ENCODE assay signal across 8 cellular contexts in genomic region chr7:92461027-92462003, GRCh38. TPM values are rescaled to one million over a fixed set of nuclear protein-coding genes. Genes with fewer than 3 reads are reported as not detected.
DNase-seq lines count a peak whose midpoint lies in the region; ATAC-seq, FAIRE-seq and TF ChIP-seq lines count a peak whose summit lies in the region.

No MANE protein-coding gene starts in this region.

- no peaks in the 10 kb centered on the region for H3K4me1 ChIP-seq in CD4-positive, CD25-positive, alpha-beta regulatory T cell (ENCODE audit: control insufficient read depth, insufficient read depth, low read length, poor library complexity, severe bottlenecking)
- peaks cover 13% of the 10 kb centered on the region for H3K4me1 ChIP-seq in keratinocyte (ENCODE audit: control insufficient read depth, extremely low read depth, insufficient read depth, low read length)

- no peak overlapping the region for H3K27ac Mint-ChIP-seq in CD4-positive, CD25-positive, alpha-beta regulatory T cell
- no peak overlapping the region for H3K27ac Mint-ChIP-seq in activated naive CD8-positive, alpha-beta T cell treated with anti-CD3 and anti-CD28 coated beads for 36 hours
- H3K27ac Mint-ChIP-seq in stimulated activated naive B cell treated with anti-CD40 and anti-IgM and Interleukin-4, amounts not matched to agents 10 μg/mL and 1 μg/mL and 100 μg/mL, for 72 hours: no peak overlapping the region

- no peak for FAIRE-seq in keratinocyte (lab: Jason Lieb, UNC)

- H3K27ac ChIP-seq in CD4-positive, CD25-positive, alpha-beta regulatory T cell (ENCODE audit: insufficient read depth, low read length, poor library complexity, severe bottlenecking): no peak overlapping the region
- H3K27ac ChIP-seq in keratinocyte (ENCODE audit: control insufficient read depth, insufficient read depth, low read length): no peak overlapping the region

- peak overlapping the region; percentile 79 for H2AFZ ChIP-seq in keratinocyte (ENCODE audit: control insufficient read depth, low read length)

- dilution Hi-C loops in keratinocyte (cut with MboI; ENCODE audit: extremely low pct_ligation_motif_present, low sequenced_read_pairs): no loop called here

- peak in 2 of 3 donors; percentile 30 to 58 for DNase-seq in CD4-positive, CD25-positive, alpha-beta regulatory T cell
- DNase-seq in NCI-H526 treated with DMSO at 0.1 percent for 48 hours (lab: John Stamatoyannopoulos, UW) (peak; percentile 50), keratinocyte (ENCODE audit: low read depth, low spot score) (no peak), dedifferentiated amniotic fluid mesenchymal stem cell (ENCODE audit: extremely low spot score) (no peak)
- peak; percentile 22 for DNase-seq in activated naive CD8-positive, alpha-beta T cell treated with anti-CD3 and anti-CD28 coated beads for 36 hours
- DNase-seq in stimulated activated naive B cell treated with anti-CD40 and anti-IgM and Interleukin-4, amounts not matched to agents 10 μg/mL and 1 μg/mL and 100 μg/mL, for 72 hours: no peak

- H3K9ac ChIP-seq in keratinocyte (ENCODE audit: control insufficient read depth, extremely low read depth, insufficient read depth, low read length): no peak overlapping the region

- no peaks in the 10 kb centered on the region for H3K79me2 ChIP-seq in keratinocyte (ENCODE audit: control insufficient read depth, insufficient read depth, low read length)

- ATAC-seq in CD4-positive, CD25-positive, alpha-beta regulatory T cell (ENCODE audit: low read depth in 2 of 2): peak in 1 of 2 donors; percentile 42
- ATAC-seq in GM18519 (IDR thresholded peaks at IDR 0.05; ENCODE audit: low FRiP score, unreplicated experiment) (peak; percentile 84), HG03175 (IDR thresholded peaks at IDR 0.05; ENCODE audit: unreplicated experiment) (peak; percentile 72)
- ATAC-seq in stimulated activated naive B cell treated with anti-CD40 and anti-IgM and Interleukin-4, amounts not matched to agents 10 μg/mL and 1 μg/mL and 100 μg/mL, for 72 hours (replicated peaks): peak; percentile 66 to 74

- no peaks in the 10 kb centered on the region for H4K20me1 ChIP-seq in keratinocyte (ENCODE audit: control insufficient read depth, extremely low read depth, insufficient read depth, low read length)

- peaks cover 9% of the 10 kb centered on the region for H3K36me3 Mint-ChIP-seq in CD4-positive, CD25-positive, alpha-beta regulatory T cell
- peaks cover 5% of the 10 kb centered on the region for H3K36me3 Mint-ChIP-seq in activated naive CD8-positive, alpha-beta T cell treated with anti-CD3 and anti-CD28 coated beads for 36 hours
- H3K36me3 Mint-ChIP-seq in stimulated activated naive B cell treated with anti-CD40 and anti-IgM and Interleukin-4, amounts not matched to agents 10 μg/mL and 1 μg/mL and 100 μg/mL, for 72 hours: peaks cover 12 to 21% of the 10 kb centered on the region in 2 donors

- no peak overlapping the region for H3K4me3 ChIP-seq in CD4-positive, CD25-positive, alpha-beta regulatory T cell (ENCODE audit: low read depth, low read length)
- no peak overlapping the region for H3K4me3 ChIP-seq in keratinocyte (ENCODE audit: control insufficient read depth in 2 of 3, extremely low read depth in 1 of 3, insufficient read depth in 2 of 3, low read depth in 1 of 3, low read length in 3 of 3)

- no peaks in the 10 kb centered on the region for H3K27me3 ChIP-seq in CD4-positive, CD25-positive, alpha-beta regulatory T cell (ENCODE audit: control insufficient read depth, insufficient read depth, low read length)
- H3K27me3 ChIP-seq in keratinocyte (ENCODE audit: control insufficient read depth, extremely low read depth, insufficient read depth, low read length): no peaks in the 10 kb centered on the region

- TF ChIP-seq CTCF in keratinocyte (optimal IDR thresholded peaks at IDR 0.05 in 1 of 3, IDR thresholded peaks at IDR 0.05 in 1 of 3, conservative IDR thresholded peaks at IDR 0.05 in 1 of 3; ENCODE audit: extremely low read depth in 1 of 3, insufficient read depth in 2 of 3, low read length in 3 of 3): peak; percentile 64 to 73 (median 73)

- H3K9me1 ChIP-seq in keratinocyte (ENCODE audit: control insufficient read depth, extremely low read depth, insufficient read depth, low read length): no peaks in the 10 kb centered on the region

- H3K4me1 Mint-ChIP-seq in CD4-positive, CD25-positive, alpha-beta regulatory T cell: peaks cover 0 to 2% (median under 1%) of the 10 kb centered on the region in 4 donors
- peaks cover 2% of the 10 kb centered on the region for H3K4me1 Mint-ChIP-seq in activated naive CD8-positive, alpha-beta T cell treated with anti-CD3 and anti-CD28 coated beads for 36 hours
- H3K4me1 Mint-ChIP-seq in stimulated activated naive B cell treated with anti-CD40 and anti-IgM and Interleukin-4, amounts not matched to agents 10 μg/mL and 1 μg/mL and 100 μg/mL, for 72 hours: no peaks in the 10 kb centered on the region

- no peak overlapping the region for H3K4me2 ChIP-seq in keratinocyte (ENCODE audit: control insufficient read depth, extremely low read depth, insufficient read depth, low read depth, low read length)

- peaks cover 3% of the 10 kb centered on the region for H3K36me3 ChIP-seq in CD4-positive, CD25-positive, alpha-beta regulatory T cell (ENCODE audit: control insufficient read depth, insufficient read depth, low read length)
- peaks cover 0 to 5% of the 10 kb centered on the region in 2 experiments for H3K36me3 ChIP-seq in keratinocyte (ENCODE audit: control insufficient read depth in 2 of 2, extremely low read depth in 1 of 2, insufficient read depth in 2 of 2, low read length in 2 of 2)

- H3K4me3 Mint-ChIP-seq in CD4-positive, CD25-positive, alpha-beta regulatory T cell: no peak overlapping the region
- H3K4me3 Mint-ChIP-seq in activated naive CD8-positive, alpha-beta T cell treated with anti-CD3 and anti-CD28 coated beads for 36 hours: no peak overlapping the region
- H3K4me3 Mint-ChIP-seq in stimulated activated naive B cell treated with anti-CD40 and anti-IgM and Interleukin-4, amounts not matched to agents 10 μg/mL and 1 μg/mL and 100 μg/mL, for 72 hours: no peak overlapping the region

- no peaks in the 10 kb centered on the region for H3K27me3 Mint-ChIP-seq in CD4-positive, CD25-positive, alpha-beta regulatory T cell
- H3K27me3 Mint-ChIP-seq in activated naive CD8-positive, alpha-beta T cell treated with anti-CD3 and anti-CD28 coated beads for 36 hours: no peaks in the 10 kb centered on the region
- no peaks in the 10 kb centered on the region for H3K27me3 Mint-ChIP-seq in stimulated activated naive B cell treated with anti-CD40 and anti-IgM and Interleukin-4, amounts not matched to agents 10 μg/mL and 1 μg/mL and 100 μg/mL, for 72 hours

- no peaks in the 10 kb centered on the region for H3K9me3 ChIP-seq in CD4-positive, CD25-positive, alpha-beta regulatory T cell (ENCODE audit: control insufficient read depth in 2 of 2, low read length in 2 of 2)
- no peaks in the 10 kb centered on the region for H3K9me3 ChIP-seq in keratinocyte (ENCODE audit: control insufficient read depth, low read depth, low read length)

- H3K9me3 Mint-ChIP-seq in CD4-positive, CD25-positive, alpha-beta regulatory T cell: no peaks in the 10 kb centered on the region
- H3K9me3 Mint-ChIP-seq in activated naive CD8-positive, alpha-beta T cell treated with anti-CD3 and anti-CD28 coated beads for 36 hours: no peaks in the 10 kb centered on the region
- H3K9me3 Mint-ChIP-seq in stimulated activated naive B cell treated with anti-CD40 and anti-IgM and Interleukin-4, amounts not matched to agents 10 μg/mL and 1 μg/mL and 100 μg/mL, for 72 hours: no peaks in the 10 kb centered on the region

RNA-seq across cellular contexts. Expression of gene GATAD1, which starts 14.0 kb away (rescaled TPM):
- 17.8 TPM for total RNA-seq in CD4-positive, CD25-positive, alpha-beta regulatory T cell
- 1 to 10 TPM; 5.9 to 7.9 (median 6.6) TPM for polyA plus RNA-seq in CD4-positive, CD25-positive, alpha-beta regulatory T cell
- total RNA-seq in activated naive CD8-positive, alpha-beta T cell treated with anti-CD3 and anti-CD28 coated beads for 36 hours: 10 to 100 TPM; 14.9 to 15.1 TPM
- polyA plus RNA-seq in keratinocyte: 13.0 to 16.5 TPM (median 13.5 TPM) in 3 replicates
- 3.5 TPM for polyA plus RNA-seq in keratinocyte (2011; ENCODE audit: low read depth)
- polyA plus RNA-seq in keratinocyte (2011; cell fraction: cytosol; rRNA removed): 8.2 and 13.5 TPM in 2 replicates
- polyA plus RNA-seq in keratinocyte (2011; cell fraction: nucleus; rRNA removed): 24.6 and 26.2 TPM in 2 replicates
- polyA plus RNA-seq in keratinocyte (2012; ENCODE audit: low replicate concordance): 8.6 and 10.8 TPM in 2 replicates
- polyA minus RNA-seq in keratinocyte: 1.5 to 8.7 TPM (median 5.9 TPM) in 3 replicates
- polyA minus RNA-seq in keratinocyte (2011; cell fraction: cytosol; rRNA and poly(A)+ RNA removed): 7.7 TPM
- polyA minus RNA-seq in keratinocyte (2011; cell fraction: nucleus; rRNA and poly(A)+ RNA removed): 8.1 and 11.6 TPM in 2 replicates

RNA-seq across cellular contexts. Expression of gene ERVW-1, which starts 16.4 kb away (rescaled TPM):
- total RNA-seq in CD4-positive, CD25-positive, alpha-beta regulatory T cell: not detected
- not detected for polyA plus RNA-seq in CD4-positive, CD25-positive, alpha-beta regulatory T cell
- not detected for total RNA-seq in activated naive CD8-positive, alpha-beta T cell treated with anti-CD3 and anti-CD28 coated beads for 36 hours
- polyA plus RNA-seq in keratinocyte: not detected in 3 replicates
- not detected for polyA plus RNA-seq in keratinocyte (2011; ENCODE audit: low read depth)
- polyA plus RNA-seq in keratinocyte (2011; cell fraction: cytosol; rRNA removed): not detected in 2 replicates
- polyA plus RNA-seq in keratinocyte (2011; cell fraction: nucleus; rRNA removed): 0.09 TPM in 1 of 2 replicates, not detected in the other
- 0.05 and 0.28 TPM in 2 replicates for polyA plus RNA-seq in keratinocyte (2012; ENCODE audit: low replicate concordance)
- not detected in 3 replicates for polyA minus RNA-seq in keratinocyte
- polyA minus RNA-seq in keratinocyte (2011; cell fraction: cytosol; rRNA and poly(A)+ RNA removed): not detected
- not detected in 2 replicates for polyA minus RNA-seq in keratinocyte (2011; cell fraction: nucleus; rRNA and poly(A)+ RNA removed)

Comparison
In these comparisons a context has a peak if more than half of its experiments do, and no peak if none do; other contexts are left out.
1. DNase-seq: peak in CD4-positive, CD25-positive, alpha-beta regulatory T cell (2 of 3), NCI-H526 treated with DMSO at 0.1 percent for 48 hours (single experiment) and activated naive CD8-positive, alpha-beta T cell treated with anti-CD3 and anti-CD28 coated beads for 36 hours (single experiment); none in keratinocyte (single experiment), stimulated activated naive B cell treated with anti-CD40 and anti-IgM and Interleukin-4, amounts not matched to agents 10 μg/mL and 1 μg/mL and 100 μg/mL, for 72 hours (single experiment) and dedifferentiated amniotic fluid mesenchymal stem cell (single experiment).